1 cellular context compared by ENCODE assay signal in genomic region chr11:114213622-114214021, GRCh38.
TF ChIP-seq lines count a peak whose summit lies in the region.

No MANE protein-coding gene starts in this region.

TF ChIP-seq in K562, 482 proteins besides CTCF, POLR2A, EP300 and RAD21:
- TF ChIP-seq FOSL1 (tag; conservative IDR thresholded peaks at IDR 0.05) (no peak), RBM25 (IDR thresholded peaks at IDR 0.05; ENCODE audit: low read depth, low read length, severe bottlenecking) (peak; percentile 98), SRSF9 (IDR thresholded peaks at IDR 0.05; ENCODE audit: borderline replicate concordance, low read depth, low read length) (no peak), BCOR (IDR thresholded peaks at IDR 0.05) (peak; percentile 92), NFE2 (IDR thresholded peaks at IDR 0.05; ENCODE audit: low read depth) (no peak), RBM17 (IDR thresholded peaks at IDR 0.05; ENCODE audit: borderline replicate concordance, low read depth, low read length) (no peak), ADNP (tag; IDR thresholded peaks at IDR 0.05) (peak; percentile 74; the same call in 1 of the 2 replicates), CGGBP1 (CRISPR knock-in tag; IDR thresholded peaks at IDR 0.05) (no peak), SMARCA5 (IDR thresholded peaks at IDR 0.05) (peak; percentile 72; the same call in 1 of the 2 replicates), ZFP36 (IDR thresholded peaks at IDR 0.05; ENCODE audit: low read depth, low read length, partially characterized antibody) (peak; percentile 78), ZNF121 (CRISPR knock-in tag; conservative IDR thresholded peaks at IDR 0.05) (no peak), ID3 (CRISPR knock-in tag; IDR thresholded peaks at IDR 0.05) (no peak), ID3 (tag; IDR thresholded peaks at IDR 0.05) (0 out of 2 replicates have a peak, but pooled peaks have one; percentile 35), KDM1A (IDR thresholded peaks at IDR 0.05) (peak; percentile 67 to 76; a peak in 3 of 4 replicates)
